Comparison of ENCODE assay signal across 10 cellular contexts in genomic region chr2:112032615-112033457, GRCh38. TPM values are rescaled to one million over a fixed set of nuclear protein-coding genes. Genes with fewer than 3 reads are reported as not detected.
DNase-seq lines count a peak whose midpoint lies in the region; ATAC-seq and TF ChIP-seq lines count a peak whose summit lies in the region.
"Had no signal": no experiment of that assay in that cellular context is flagged by ENCODE, and none has a peak within 500 bp of the region (broad histone marks: within the 10 kb centered on the region; RNA-seq: fewer than 3 reads in every experiment).

No MANE protein-coding gene starts in this region.

- no peak for ATAC-seq in GM19455 (IDR thresholded peaks at IDR 0.05; ENCODE audit: unreplicated experiment)
- no peak for ATAC-seq in activated CD4-positive, alpha-beta T cell treated with anti-CD3 and anti-CD28 coated beads for 36 hours

- POLR2A ChIA-PET in RWPE1 (lab: Yijun Ruan, JAX; ENCODE audit: low non-redundant PET): interaction anchor here (0.7 kb wide), 1 partner anchor 22 kb away, joined by 3 read pairs; no protein-coding TSS in a partner anchor
- POLR2A ChIA-PET in activated CD4-positive, alpha-beta T cell treated with anti-CD3 and anti-CD28 coated beads for 36 hours (lab: Charles Lee): no interaction called here

- intact Hi-C loops in activated CD4-positive, alpha-beta T cell treated with anti-CD3 and anti-CD28 coated beads for 36 hours (cut with DNase I, micrococcal nuclease): no loop called here

- no peak overlapping the region for H3K4me3 ChIP-seq in GM12864 (ENCODE audit: low read depth, low read length)

- peaks cover 7% of the 10 kb centered on the region for H3K9me3 Mint-ChIP-seq in activated CD4-positive, alpha-beta T cell treated with anti-CD3 and anti-CD28 coated beads for 36 hours (ENCODE audit: low read depth)

- H3K36me3 Mint-ChIP-seq in activated CD4-positive, alpha-beta T cell treated with anti-CD3 and anti-CD28 coated beads for 36 hours (ENCODE audit: low read depth): no peaks in the 10 kb centered on the region

- no peak for DNase-seq in GM12864 (ENCODE audit: low read depth)
- peak; percentile 69 for DNase-seq in RWPE1 (ENCODE audit: low spot score)
- DNase-seq in globus pallidus (ENCODE audit: low spot score): peak; percentile 68
- DNase-seq in renal cortical epithelial cell (ENCODE audit: low read depth): peak; percentile 93
- DNase-seq in NCI-H146 (lab: John Stamatoyannopoulos, UW): no peak
- no peak for DNase-seq in GM19240 (ENCODE audit: insufficient read length, low spot score)
- no peak for DNase-seq in activated CD4-positive, alpha-beta T cell treated with anti-CD3 and anti-CD28 coated beads for 36 hours
- DNase-seq: activated naive CD4-positive, alpha-beta T cell treated with Interleukin-2 at 50 U/mL for 16 hours; occipital lobe had no signal

- H3K27ac Mint-ChIP-seq in activated CD4-positive, alpha-beta T cell treated with anti-CD3 and anti-CD28 coated beads for 36 hours: no peak overlapping the region

- TF ChIP-seq CTCF in GM12864 (IDR thresholded peaks at IDR 0.05; ENCODE audit: low read depth, low read length, missing control alignments) (peak; percentile 21), RWPE1 (conservative IDR thresholded peaks at IDR 0.05; ENCODE audit: low read depth) (no peak)

- peaks cover 2% of the 10 kb centered on the region for H3K27me3 Mint-ChIP-seq in activated CD4-positive, alpha-beta T cell treated with anti-CD3 and anti-CD28 coated beads for 36 hours

- CTCF ChIA-PET in RWPE1 (lab: Yijun Ruan, JAX): interaction anchor here (0.6 to 1.1 kb wide), 3 partner anchors 8 to 1868 kb away, joined by 3 to 4 read pairs (median 3); no protein-coding TSS in a partner anchor
- CTCF ChIA-PET in activated CD4-positive, alpha-beta T cell treated with anti-CD3 and anti-CD28 coated beads for 36 hours (lab: Charles Lee): interaction anchor here (0.6 kb wide), 1 partner anchor 12 kb away, joined by 3 read pairs; no protein-coding TSS in a partner anchor

- peaks cover 6% of the 10 kb centered on the region for H3K4me1 Mint-ChIP-seq in activated CD4-positive, alpha-beta T cell treated with anti-CD3 and anti-CD28 coated beads for 36 hours

- H3K4me3 Mint-ChIP-seq in activated CD4-positive, alpha-beta T cell treated with anti-CD3 and anti-CD28 coated beads for 36 hours: no peak overlapping the region

- peak overlapping the region; percentile 71 for H3K27ac ChIP-seq in RWPE1

RNA-seq across cellular contexts. Expression of gene TMEM87B, which starts 22.2 kb away (rescaled TPM):
- total RNA-seq in renal cortical epithelial cell: 37.3 and 59.6 TPM in 2 replicates
- 10 to 100 TPM; 14.5 to 17.6 TPM for total RNA-seq in activated CD4-positive, alpha-beta T cell treated with anti-CD3 and anti-CD28 coated beads for 36 hours

Comparison
In these comparisons a context has a peak if more than half of its experiments do, and no peak if none do; other contexts are left out.
1. DNase-seq: peak in RWPE1 (single experiment), globus pallidus (single experiment) and renal cortical epithelial cell (single experiment); none in GM12864 (single experiment), NCI-H146 (single experiment), GM19240 (single experiment) and activated CD4-positive, alpha-beta T cell treated with anti-CD3 and anti-CD28 coated beads for 36 hours (single experiment).